13 cellular contexts compared by ENCODE assay signal in genomic region chr9:112489039-112489546, GRCh38. TPM values are rescaled to one million over a fixed set of nuclear protein-coding genes. Genes with fewer than 3 reads are reported as not detected.
DNase-seq lines count a peak whose midpoint lies in the region; ATAC-seq and TF ChIP-seq lines count a peak whose summit lies in the region.
"Had no signal": no experiment of that assay in that cellular context is flagged by ENCODE, and none has a peak within 500 bp of the region (broad histone marks: within the 10 kb centered on the region; RNA-seq: fewer than 3 reads in every experiment).

No MANE protein-coding gene starts in this region.

- peak overlapping the region; percentile 87 for H3K27ac ChIP-seq in cingulate gyrus (ENCODE audit: low read depth, low read length)
- no peak overlapping the region for H3K27ac ChIP-seq in CD4-positive, alpha-beta memory T cell (ENCODE audit: low read depth, low read length)
- H3K27ac ChIP-seq: SJSA1 had no signal

- H3K4me3 Mint-ChIP-seq in neural crest cell = peak overlapping the region; percentile 99
- peak overlapping the region in 1 of 8 donors; percentile 4 for H3K4me3 Mint-ChIP-seq in CD4-positive, alpha-beta memory T cell

- H3K4me3 ChIP-seq in CD4-positive, alpha-beta memory T cell (ENCODE audit: low read length in 2 of 2) = no peak overlapping the region
- H3K4me3 ChIP-seq: SJSA1 had no signal

- H3K27ac Mint-ChIP-seq in neural crest cell (ENCODE audit: unreplicated experiment) = peak overlapping the region; percentile 96
- peak overlapping the region in 3 of 7 donors; percentile 4 to 25 (median 14) for H3K27ac Mint-ChIP-seq in CD4-positive, alpha-beta memory T cell
- H3K27ac Mint-ChIP-seq: activated naive CD4-positive, alpha-beta T cell treated with anti-CD3 and anti-CD28 coated beads, Interleukin-2, amount 50 U/mL, for 24 hours had no signal

- H3K27me3 ChIP-seq in CD4-positive, alpha-beta memory T cell (ENCODE audit: insufficient read depth, low read length) = no peaks in the 10 kb centered on the region
- H3K27me3 ChIP-seq: SJSA1 had no signal

- peaks cover 4% of the 10 kb centered on the region for H3K9me3 Mint-ChIP-seq in neural crest cell
- H3K9me3 Mint-ChIP-seq in CD4-positive, alpha-beta memory T cell = peaks cover 0 to 12% (median 8%) of the 10 kb centered on the region in 8 donors

- CTCF ChIA-PET in CD4-positive, alpha-beta memory T cell (lab: Charles Lee; ENCODE audit: partially characterized antibody) = interaction anchor here (0.6 to 1.0 kb wide), 3 partner anchors 50 to 193 kb away, joined by 3 read pairs; no protein-coding TSS in a partner anchor

- POLR2A ChIA-PET in CD4-positive, alpha-beta memory T cell (lab: Charles Lee; ENCODE audit: partially characterized antibody) = no interaction called here

- no peak for TF ChIP-seq CTCF in neural crest cell (conservative IDR thresholded peaks at IDR 0.05)

- H3K9me3 ChIP-seq in CD4-positive, alpha-beta memory T cell (ENCODE audit: control insufficient read depth in 1 of 2, low read length in 2 of 2) = peaks cover 0 to 7% of the 10 kb centered on the region in 2 donors
- H3K9me3 ChIP-seq: SJSA1 had no signal

- H3K27me3 Mint-ChIP-seq in neural crest cell (ENCODE audit: low read depth) = no peaks in the 10 kb centered on the region
- no peaks in the 10 kb centered on the region for H3K27me3 Mint-ChIP-seq in CD4-positive, alpha-beta memory T cell
- H3K27me3 Mint-ChIP-seq: activated naive CD4-positive, alpha-beta T cell treated with anti-CD3 and anti-CD28 coated beads, Interleukin-2, amount 50 U/mL, for 24 hours had no signal

- peaks cover 8% of the 10 kb centered on the region for H3K4me1 ChIP-seq in CD4-positive, alpha-beta memory T cell (ENCODE audit: insufficient read depth, low read length)

- peaks cover 21% of the 10 kb centered on the region for H3K36me3 Mint-ChIP-seq in neural crest cell (ENCODE audit: low read depth)
- H3K36me3 Mint-ChIP-seq in CD4-positive, alpha-beta memory T cell = peaks cover 8 to 14% of the 10 kb centered on the region in 2 donors

- no peak for ATAC-seq in HG03520 (IDR thresholded peaks at IDR 0.05; ENCODE audit: unreplicated experiment)

- intact Hi-C loops in CD4-positive, alpha-beta memory T cell (cut with micrococcal nuclease) = loop anchor here (5.0 kb wide), 1 partner anchor 1007 kb away; the partner anchor contains the start of gene ECPAS

- H3K36me3 ChIP-seq in CD4-positive, alpha-beta memory T cell (ENCODE audit: insufficient read depth, low read length) = no peaks in the 10 kb centered on the region

- DNase-seq in DMS153 treated with DMSO at 0.1 percent for 48 hours (lab: John Stamatoyannopoulos, UW; ENCODE audit: unreplicated experiment) (peak; percentile 6), DMS153 (lab: John Stamatoyannopoulos, UW) (no peak), NCI-H69 (lab: John Stamatoyannopoulos, UW) (peak; percentile 55), neural crest cell (ENCODE audit: low read depth, low spot score) (no peak)
- DNase-seq in CD4-positive, alpha-beta memory T cell = no peak
- DNase-seq in activated CD8-positive, alpha-beta memory T cell treated with anti-CD3 and anti-CD28 coated beads for 24 hours = no peak
- DNase-seq: activated CD4-positive, alpha-beta T cell treated with anti-CD3 and anti-CD28 coated beads, Interleukin-2, amount 50 U/mL, for 48 hours; nucleus accumbens; stimulated activated CD4-positive, alpha-beta T cell treated with anti-CD3 and anti-CD28 coated beads, Interleukin-2, amount 100 ng/mL, for 24 hours had no signal

- H3K4me1 Mint-ChIP-seq in neural crest cell = peaks cover 61% of the 10 kb centered on the region
- peaks cover 12 to 28% (median 16%) of the 10 kb centered on the region in 4 donors for H3K4me1 Mint-ChIP-seq in CD4-positive, alpha-beta memory T cell

RNA-seq across cellular contexts. Expression of gene KIAA1958, which starts 2.5 kb away (rescaled TPM):
- 44.7 and 46.7 TPM in 2 replicates for total RNA-seq in neural crest cell
- 1 to 10 TPM; 4.3 to 5.1 TPM for total RNA-seq in CD4-positive, alpha-beta memory T cell
- 1 to 10 TPM in 1 of 2 donors, under 1 TPM in 1; 0.63 to 1.2 TPM for polyA plus RNA-seq in CD4-positive, alpha-beta memory T cell

Comparison
In these comparisons a context has a peak if more than half of its experiments do, and no peak if none do; other contexts are left out.
1. DNase-seq: peak in DMS153 treated with DMSO at 0.1 percent for 48 hours (single experiment) and NCI-H69 (single experiment); none in DMS153 (single experiment), neural crest cell (single experiment), CD4-positive, alpha-beta memory T cell (0 of 5) and activated CD8-positive, alpha-beta memory T cell treated with anti-CD3 and anti-CD28 coated beads for 24 hours (single experiment).